ENCODE assay signal across 1 cellular context in genomic region chr10:84088626-84089025, GRCh38.
TF ChIP-seq lines count a peak whose summit lies in the region.

No MANE protein-coding gene starts in this region.

TF ChIP-seq in SK-N-SH, 30 proteins besides CTCF, POLR2A, EP300 and RAD21 (continued from another document):
- TF ChIP-seq, protein P1, sequence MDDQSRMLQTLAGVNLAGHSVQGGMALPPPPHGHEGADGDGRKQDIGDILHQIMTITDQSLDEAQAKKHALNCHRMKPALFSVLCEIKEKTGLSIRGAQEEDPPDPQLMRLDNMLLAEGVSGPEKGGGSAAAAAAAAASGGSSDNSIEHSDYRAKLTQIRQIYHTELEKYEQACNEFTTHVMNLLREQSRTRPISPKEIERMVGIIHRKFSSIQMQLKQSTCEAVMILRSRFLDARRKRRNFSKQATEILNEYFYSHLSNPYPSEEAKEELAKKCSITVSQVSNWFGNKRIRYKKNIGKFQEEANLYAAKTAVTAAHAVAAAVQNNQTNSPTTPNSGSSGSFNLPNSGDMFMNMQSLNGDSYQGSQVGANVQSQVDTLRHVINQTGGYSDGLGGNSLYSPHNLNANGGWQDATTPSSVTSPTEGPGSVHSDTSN (IDR thresholded peaks at IDR 0.05), result no peak
- TF ChIP-seq NFIC (IDR thresholded peaks at IDR 0.05; ENCODE audit: borderline replicate concordance) (no peak), POLR2AphosphoS5 (IDR thresholded peaks at IDR 0.05; ENCODE audit: low read depth, low read length) (no peak), FOXJ3 (CRISPR knock-in tag; IDR thresholded peaks at IDR 0.05) (no peak), RXRA (IDR thresholded peaks at IDR 0.05; ENCODE audit: borderline replicate concordance, low read depth) (no peak), TAF1 (IDR thresholded peaks at IDR 0.05; ENCODE audit: borderline replicate concordance, low read depth, low read length) (no peak)
- TF ChIP-seq, protein P2, sequence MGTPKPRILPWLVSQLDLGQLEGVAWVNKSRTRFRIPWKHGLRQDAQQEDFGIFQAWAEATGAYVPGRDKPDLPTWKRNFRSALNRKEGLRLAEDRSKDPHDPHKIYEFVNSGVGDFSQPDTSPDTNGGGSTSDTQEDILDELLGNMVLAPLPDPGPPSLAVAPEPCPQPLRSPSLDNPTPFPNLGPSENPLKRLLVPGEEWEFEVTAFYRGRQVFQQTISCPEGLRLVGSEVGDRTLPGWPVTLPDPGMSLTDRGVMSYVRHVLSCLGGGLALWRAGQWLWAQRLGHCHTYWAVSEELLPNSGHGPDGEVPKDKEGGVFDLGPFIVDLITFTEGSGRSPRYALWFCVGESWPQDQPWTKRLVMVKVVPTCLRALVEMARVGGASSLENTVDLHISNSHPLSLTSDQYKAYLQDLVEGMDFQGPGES (IDR thresholded peaks at IDR 0.05; ENCODE audit: low read depth, low read length), result no peak
